ENCODE assay signal across 8 cellular contexts in genomic region chr2:221574231-221574570, GRCh38. TPM values are rescaled to one million over a fixed set of nuclear protein-coding genes. Genes with fewer than 3 reads are reported as not detected.
DNase-seq lines count a peak whose midpoint lies in the region; ATAC-seq, FAIRE-seq and TF ChIP-seq lines count a peak whose summit lies in the region.

No MANE protein-coding gene starts in this region.

- H3K36me3 Mint-ChIP-seq in chondrocyte (ENCODE audit: low read depth) (no peaks in the 10 kb centered on the region), naive B cell (no peaks in the 10 kb centered on the region)

- POLR2A ChIA-PET in HepG2 (lab: Yijun Ruan, JAX): no interaction called here

- no peak for FAIRE-seq in HepG2 (lab: Jason Lieb, UNC)

- in situ Hi-C loops in HepG2 (cut with HindIII; ENCODE audit: extremely low pct_ligation_motif_present, low pct_unique_long_range_greater_than_20kb): loop anchor here (5.0 to 25.0 kb wide), 3 partner anchors 887 to 1837 kb away; no protein-coding TSS in a partner anchor

- peaks cover 7% of the 10 kb centered on the region for H3K4me1 ChIP-seq in HepG2 (ENCODE audit: insufficient read depth, low read length)
- peaks cover 0 to 20% (median 2%) of the 10 kb centered on the region in 4 donors for H3K4me1 ChIP-seq in right lobe of liver
- peaks cover 29% of the 10 kb centered on the region for H3K4me1 ChIP-seq in vagina

- intact Hi-C loops in HepG2 (cut with micrococcal nuclease; ENCODE audit: unreplicated experiment) (no loop called here), right lobe of liver (cut with DNase I) (loop anchor here (10.0 kb wide), 1 partner anchor 889 kb away; no protein-coding TSS in a partner anchor), vagina (cut with DNase I) (loop anchor here (10.0 kb wide), 1 partner anchor 1839 kb away; no protein-coding TSS in a partner anchor)

- TF ChIP-seq CTCF in HepG2 (CRISPR knock-in tag; IDR thresholded peaks at IDR 0.05): no peak
- TF ChIP-seq CTCF in right lobe of liver (IDR thresholded peaks at IDR 0.05): no peak
- TF ChIP-seq CTCF in chondrocyte (IDR thresholded peaks at IDR 0.05): no peak
- TF ChIP-seq CTCF in vagina (IDR thresholded peaks at IDR 0.05): no peak

- ATAC-seq in HepG2: no peak
- no peak for ATAC-seq in right lobe of liver
- ATAC-seq in naive B cell (ENCODE audit: low read depth in 2 of 2): no peak

- H3K9ac ChIP-seq in HepG2 (ENCODE audit: insufficient read depth, low read depth, low read length): no peak overlapping the region

- H3K79me2 ChIP-seq in HepG2 (ENCODE audit: insufficient read depth, low read length): no peaks in the 10 kb centered on the region

- H3K27me3 Mint-ChIP-seq in chondrocyte (ENCODE audit: low read depth) (peaks cover 27% of the 10 kb centered on the region), naive B cell (peaks cover 49 to 69% (median 53%) of the 10 kb centered on the region in 3 donors)

- no peaks in the 10 kb centered on the region for H4K20me1 ChIP-seq in HepG2 (ENCODE audit: insufficient read depth, low read length)

- H3K4me1 Mint-ChIP-seq in chondrocyte (ENCODE audit: low read depth) (peaks cover 31% of the 10 kb centered on the region), naive B cell (peaks cover 28 to 44% (median 28%) of the 10 kb centered on the region in 3 donors)

- H3K27ac ChIP-seq in HepG2 (ENCODE audit: extremely low read length, insufficient read depth, low read length) (no peak overlapping the region), right lobe of liver (no peak overlapping the region), vagina (no peak overlapping the region)

- TF ChIP-seq RAD21 in HepG2 (CRISPR knock-in tag; IDR thresholded peaks at IDR 0.05): no peak

- TF ChIP-seq EP300 in HepG2 (IDR thresholded peaks at IDR 0.05; ENCODE audit: low read depth in 2 of 2, low read length in 2 of 2): no peak
- TF ChIP-seq EP300 in HepG2 (CRISPR knock-in tag; IDR thresholded peaks at IDR 0.05; ENCODE audit: borderline replicate concordance): no peak

- H3K9me3 ChIP-seq in HepG2 (ENCODE audit: low read length): no peaks in the 10 kb centered on the region
- no peaks in the 10 kb centered on the region for H3K9me3 ChIP-seq in right lobe of liver
- H3K9me3 ChIP-seq in vagina: no peaks in the 10 kb centered on the region

- no peaks in the 10 kb centered on the region for H3K9me3 Mint-ChIP-seq in chondrocyte (ENCODE audit: low read depth)
- peaks cover 0 to 3% (median 0%) of the 10 kb centered on the region in 7 donors for H3K9me3 Mint-ChIP-seq in naive B cell

- peak overlapping the region; percentile 87 for H3K4me2 ChIP-seq in HepG2 (ENCODE audit: low read depth, low read length)

- CTCF ChIA-PET in HepG2 (lab: Yijun Ruan, JAX; ENCODE audit: low intra/inter-chr PET ratio, low total read pairs): interaction anchor here (1.8 to 2.5 kb wide), 2 partner anchors 887 to 1838 kb away, joined by 13 to 33 read pairs; no protein-coding TSS in a partner anchor

- DNase-seq in HepG2 (ENCODE audit: low spot score) (no peak), right lobe of liver (no peak), chondrocyte (ENCODE audit: low spot score) (no peak), naive B cell (no peak), vagina (ENCODE audit: extremely low spot score in 2 of 2) (no peak), OCI-M1 (lab: John Stamatoyannopoulos, UW) (no peak), SIG-M5 (lab: John Stamatoyannopoulos, UW) (no peak), AG08395 (ENCODE audit: low spot score) (no peak)

- H3K4me3 Mint-ChIP-seq in chondrocyte (ENCODE audit: unreplicated experiment): peak overlapping the region; percentile 92
- H3K4me3 Mint-ChIP-seq in naive B cell: peak overlapping the region; percentile 74 to 99 (median 91)

- H3K4me3 ChIP-seq in HepG2 (replicated peaks in 1 of 3; ENCODE audit: insufficient read depth in 1 of 3, low read depth in 2 of 3, low read length in 3 of 3) (peak overlapping the region in 2 of 3 experiments; percentile 37 to 68; a peak in 1 of 6 replicates), right lobe of liver (peak overlapping the region in 1 of 3 donors; percentile 65), vagina (peak overlapping the region; percentile 58 to 88)

- BruUV-seq in HepG2 (replicated peaks; lab: Mats Ljungman, UMichigan): no TSS peak

- TF ChIP-seq POLR2A in HepG2 (IDR thresholded peaks at IDR 0.05; ENCODE audit: insufficient read depth in 1 of 2, low read depth in 2 of 2, low read length in 2 of 2): no peak
- no peak for TF ChIP-seq POLR2A in right lobe of liver (IDR thresholded peaks at IDR 0.05)
- no peak for TF ChIP-seq POLR2A in vagina (IDR thresholded peaks at IDR 0.05)

- no peaks in the 10 kb centered on the region for H3K36me3 ChIP-seq in HepG2 (replicated peaks in 1 of 2; ENCODE audit: control insufficient read depth in 1 of 2, insufficient read depth in 2 of 2, low read length in 2 of 2)
- no peaks in the 10 kb centered on the region for H3K36me3 ChIP-seq in right lobe of liver
- H3K36me3 ChIP-seq in vagina: no peaks in the 10 kb centered on the region

- H2AFZ ChIP-seq in HepG2 (ENCODE audit: low read length): no peak overlapping the region

- H3K27ac Mint-ChIP-seq in chondrocyte (ENCODE audit: unreplicated experiment) (no peak overlapping the region), naive B cell (peak overlapping the region in 2 of 6 donors; percentile 18 to 82)

- 20% methylated on average over 7 of the region's 7 CpGs for WGBS in HepG2 (ENCODE audit: low lambda C conversion rate)
- 5% methylated on average over 7 of the region's 7 CpGs for WGBS in right lobe of liver (ENCODE audit: insufficient coverage, low coverage, low lambda C conversion rate, missing lambda C conversion rate)

- H3K27me3 ChIP-seq in HepG2 (ENCODE audit: control insufficient read depth in 1 of 2, insufficient read depth in 2 of 2, low read length in 2 of 2) (peaks cover 4 to 45% of the 10 kb centered on the region in 2 experiments; a peak in 4 of 5 replicates), right lobe of liver (peaks cover 3 to 20% of the 10 kb centered on the region in 2 donors), vagina (no peaks in the 10 kb centered on the region)

TF ChIP-seq in HepG2, 621 proteins besides CTCF, POLR2A, EP300 and RAD21:
- TF ChIP-seq AGO1 (IDR thresholded peaks at IDR 0.05; ENCODE audit: low read depth, low read length, poor library complexity, severe bottlenecking) (no peak), ZSCAN5A (CRISPR knock-in tag; IDR thresholded peaks at IDR 0.05; ENCODE audit: borderline replicate concordance) (no peak), ZBTB2 (CRISPR knock-in tag; IDR thresholded peaks at IDR 0.05; ENCODE audit: low read depth) (no peak)

RNA-seq across cellular contexts. Expression of gene EPHA4, which starts 2.1 kb away (rescaled TPM):
- total RNA-seq in HepG2 (2016; rRNA removed; fragmentation: Illumina TruSeq; extraction: Trizol) (not detected in 2 replicates), right lobe of liver (1 to 10 TPM in 3 of 6 experiments, under 1 TPM in 3; 0.61 to 2.9 (median 1.0) TPM), chondrocyte (3.9 to 6.8 TPM (median 5.5 TPM) in 3 replicates), vagina (24.1 TPM)
- total RNA-seq in HepG2 (2016; cell fraction: cytosol; rRNA removed; fragmentation: Illumina TruSeq; extraction: Trizol; ENCODE audit: low read depth): not detected in 2 replicates
- total RNA-seq in HepG2 (2016; cell fraction: insoluble cytoplasmic fraction; rRNA removed; fragmentation: Illumina TruSeq; extraction: Trizol): not detected in 2 replicates
- not detected in 2 replicates for total RNA-seq in HepG2 (2016; cell fraction: membrane; rRNA removed; fragmentation: Illumina TruSeq; extraction: Trizol)
- not detected in 2 replicates for total RNA-seq in HepG2 (2016; cell fraction: nucleus; rRNA removed; fragmentation: Illumina TruSeq; extraction: Trizol)
- polyA plus RNA-seq in HepG2 (2011; rRNA removed) (not detected in 2 replicates), naive B cell (ENCODE audit: low read depth in 6 of 6) (10 to 100 TPM in 1 of 6 donors, 1 to 10 TPM in 4, under 1 TPM in 1; 0.84 to 14.3 (median 5.4) TPM)
- not detected in 2 replicates for polyA plus RNA-seq in HepG2 (2011; cell fraction: cytosol; rRNA removed)
- not detected in 2 replicates for polyA plus RNA-seq in HepG2 (2011; cell fraction: nucleus; rRNA removed)
- not detected in 2 replicates for polyA plus RNA-seq in HepG2 (2012)
- not detected in 2 replicates for polyA plus RNA-seq in HepG2 (2016; cell fraction: cytosol; fragmentation: Illumina TruSeq; extraction: Trizol; ENCODE audit: low read depth)
- not detected in 2 replicates for polyA plus RNA-seq in HepG2 (2016; cell fraction: insoluble cytoplasmic fraction; fragmentation: Illumina TruSeq; extraction: Trizol; ENCODE audit: low read depth)
- not detected in 2 replicates for polyA plus RNA-seq in HepG2 (2016; cell fraction: membrane; fragmentation: Illumina TruSeq; extraction: Trizol; ENCODE audit: low read depth)
- not detected in 2 replicates for polyA plus RNA-seq in HepG2 (2016; cell fraction: nucleus; fragmentation: Illumina TruSeq; extraction: Trizol; ENCODE audit: insufficient read depth, low read depth)
- polyA minus RNA-seq in HepG2 (2011; rRNA and poly(A)+ RNA removed; ENCODE audit: low replicate concordance): not detected in 2 replicates
- polyA minus RNA-seq in HepG2 (2011; cell fraction: cytosol; rRNA and poly(A)+ RNA removed): not detected in 2 replicates
- not detected in 2 replicates for polyA minus RNA-seq in HepG2 (2011; cell fraction: nucleus; rRNA and poly(A)+ RNA removed)
